27 cellular contexts compared by ENCODE assay signal in genomic region chr13:36718686-36719085, GRCh38. TPM values are rescaled to one million over a fixed set of nuclear protein-coding genes. Genes with fewer than 3 reads are reported as not detected.
DNase-seq lines count a peak whose midpoint lies in the region; ATAC-seq, FAIRE-seq and TF ChIP-seq lines count a peak whose summit lies in the region.
"Had no signal": no experiment of that assay in that cellular context is flagged by ENCODE, and none has a peak within 500 bp of the region (broad histone marks: within the 10 kb centered on the region; RNA-seq: fewer than 3 reads in every experiment).

No MANE protein-coding gene starts in this region.

- no peaks in the 10 kb centered on the region for H3K4me1 Mint-ChIP-seq in immature natural killer cell
- H3K4me1 Mint-ChIP-seq: CD4-positive, alpha-beta memory T cell had no signal

- H4K8ac ChIP-seq in neuronal stem cell (ENCODE audit: low read depth, low read length) = no peak overlapping the region

- no peak overlapping the region for H2BK120ac ChIP-seq in neuronal stem cell (ENCODE audit: low read depth, low read length)

- no peak overlapping the region for H2BK5ac ChIP-seq in neuronal stem cell (ENCODE audit: low read length)

- no peak for TF ChIP-seq RAD21 in HepG2 (CRISPR knock-in tag; IDR thresholded peaks at IDR 0.05)

- WGBS in HepG2 (ENCODE audit: low lambda C conversion rate) = 3% methylated on average over 4 of the region's 4 CpGs
- no CpG with 5 or more reads among the region's 4 CpGs for WGBS in neuronal stem cell (ENCODE audit: extremely low coverage in 2 of 2, insufficient read length in 2 of 2, insufficient replicate concordance in 1 of 2), 2 donors

- no peak overlapping the region for H3K9ac ChIP-seq in HepG2 (ENCODE audit: insufficient read depth, low read depth, low read length)
- no peak overlapping the region for H3K9ac ChIP-seq in neuronal stem cell (ENCODE audit: low read depth, low read length, poor library complexity)

- H3K23ac ChIP-seq in neuronal stem cell (ENCODE audit: low read depth, low read length, poor library complexity) = no peak overlapping the region

- peaks cover 2% of the 10 kb centered on the region for H3K79me1 ChIP-seq in neuronal stem cell (ENCODE audit: low read depth, low read length)

- no peak for TF ChIP-seq EP300 in HepG2 (IDR thresholded peaks at IDR 0.05; ENCODE audit: low read depth in 2 of 2, low read length in 2 of 2)
- no peak for TF ChIP-seq EP300 in HepG2 (CRISPR knock-in tag; IDR thresholded peaks at IDR 0.05; ENCODE audit: borderline replicate concordance)

- H4K91ac ChIP-seq in neuronal stem cell (ENCODE audit: low read depth, low read length, poor library complexity) = no peak overlapping the region

- peaks cover 0 to 4% (median 0%) of the 10 kb centered on the region in 6 donors for H3K9me3 Mint-ChIP-seq in immature natural killer cell

- no peaks in the 10 kb centered on the region for H3K79me2 ChIP-seq in HepG2 (ENCODE audit: insufficient read depth, low read length)

- H3K27me3 ChIP-seq in HepG2 (ENCODE audit: control insufficient read depth in 1 of 2, insufficient read depth in 2 of 2, low read length in 2 of 2) (peaks cover 0 to 8% of the 10 kb centered on the region in 2 experiments; a peak in 4 of 5 replicates), neuronal stem cell (ENCODE audit: control insufficient read depth in 3 of 3, insufficient read depth in 3 of 3, low read depth in 1 of 3, low read length in 3 of 3) (no peaks in the 10 kb centered on the region)
- H3K27me3 ChIP-seq: SJSA1 had no signal

- H3K4me1 ChIP-seq in HepG2 (ENCODE audit: insufficient read depth, low read length) = no peaks in the 10 kb centered on the region; the same call in 1 of the 2 replicates
- H3K4me1 ChIP-seq in neuronal stem cell (ENCODE audit: control insufficient read depth in 2 of 2, insufficient read depth in 1 of 2, low read depth in 1 of 2, low read length in 2 of 2) = no peaks in the 10 kb centered on the region
- H3K4me1 ChIP-seq: A549, SJSA1 had no signal

- H3K4me2 ChIP-seq in HepG2 (ENCODE audit: low read depth, low read length) (no peak overlapping the region), neuronal stem cell (ENCODE audit: insufficient read depth, low read length, poor library complexity, severe bottlenecking) (no peak overlapping the region)
- H3K4me2 ChIP-seq: A549, PC-9 had no signal

- in situ Hi-C loops in HepG2 (cut with HindIII; ENCODE audit: extremely low pct_ligation_motif_present, low pct_unique_long_range_greater_than_20kb) = no loop called here

- no peak for TF ChIP-seq CTCF in fibroblast of mammary gland (conservative IDR thresholded peaks at IDR 0.05; ENCODE audit: control insufficient read depth, insufficient read depth, low read depth, low read length)
- no peak for TF ChIP-seq CTCF in HepG2 (CRISPR knock-in tag; IDR thresholded peaks at IDR 0.05)

- no peak overlapping the region for H3K18ac ChIP-seq in neuronal stem cell (ENCODE audit: low read length)

- ATAC-seq in HepG2 (peak; percentile 87), GM21381 (IDR thresholded peaks at IDR 0.05; ENCODE audit: unreplicated experiment) (no peak)
- ATAC-seq: A549, GM12878 had no signal

- no TSS peak for BruUV-seq in HepG2 (replicated peaks; lab: Mats Ljungman, UMichigan)

- CTCF ChIA-PET in HepG2 (lab: Yijun Ruan, JAX; ENCODE audit: low intra/inter-chr PET ratio, low total read pairs) = no interaction called here

- no peak overlapping the region for H3K14ac ChIP-seq in neuronal stem cell (ENCODE audit: low read length)

- TF ChIP-seq POLR2A in HepG2 (IDR thresholded peaks at IDR 0.05; ENCODE audit: insufficient read depth in 1 of 2, low read depth in 2 of 2, low read length in 2 of 2) = no peak

- no peak overlapping the region for H2BK12ac ChIP-seq in neuronal stem cell (ENCODE audit: low read length)

- no peaks in the 10 kb centered on the region for H3K9me3 ChIP-seq in HepG2 (ENCODE audit: low read length)
- H3K9me3 ChIP-seq in neuronal stem cell (replicated peaks in 1 of 2; ENCODE audit: control insufficient read depth in 2 of 2, insufficient read depth in 1 of 2, low read depth in 1 of 2, low read length in 2 of 2) = no peaks in the 10 kb centered on the region
- H3K9me3 ChIP-seq: A549, SJSA1 had no signal

- H3K4ac ChIP-seq in neuronal stem cell (ENCODE audit: low read length) = no peak overlapping the region

- no peaks in the 10 kb centered on the region for H4K20me1 ChIP-seq in HepG2 (ENCODE audit: insufficient read depth, low read length)

- intact Hi-C loops in HepG2 (cut with micrococcal nuclease; ENCODE audit: unreplicated experiment) = no loop called here

- DNase-seq in RKO (ENCODE audit: low spot score) = peak; percentile 5
- DNase-seq in amniotic epithelial cell (ENCODE audit: low read depth) = peak; percentile 89
- peak; percentile 30 for DNase-seq in fibroblast of mammary gland (ENCODE audit: low read depth)
- peak; percentile 50 for DNase-seq in HepG2 (ENCODE audit: low spot score)
- no peak for DNase-seq in NCI-H774 (lab: John Stamatoyannopoulos, UW)
- DNase-seq in immature natural killer cell = no peak
- DNase-seq in neuronal stem cell (ENCODE audit: low spot score) = no peak
- DNase-seq: C1 segment of cervical spinal cord; CD4-positive, alpha-beta memory T cell; COR-L47; DMS53; Karpas-422; NCI-H2029; NCI-H446; NCI-H524 treated with DMSO at 0.1 percent for 48 hours; NCI-H82; PC-9; Right ventricle myocardium superior; RPMI8226 had no signal

- H3K36me3 Mint-ChIP-seq in immature natural killer cell = no peaks in the 10 kb centered on the region
- H3K36me3 Mint-ChIP-seq: CD4-positive, alpha-beta memory T cell had no signal

- H2AFZ ChIP-seq in HepG2 (ENCODE audit: low read length) (no peak overlapping the region), neuronal stem cell (ENCODE audit: low read length) (no peak overlapping the region)

- H3K27ac Mint-ChIP-seq in immature natural killer cell = no peak overlapping the region
- H3K27ac Mint-ChIP-seq: CD4-positive, alpha-beta memory T cell had no signal

- POLR2A ChIA-PET in HepG2 (lab: Yijun Ruan, JAX) = no interaction called here

- no peak for FAIRE-seq in HepG2 (lab: Jason Lieb, UNC)
- FAIRE-seq: A549, G401.6, GM12878, H54 had no signal

- no peak overlapping the region for H3K4me3 ChIP-seq in fibroblast of mammary gland (ENCODE audit: control insufficient read depth, low read depth, low read length)
- no peak overlapping the region for H3K4me3 ChIP-seq in HepG2 (replicated peaks in 1 of 3; ENCODE audit: insufficient read depth in 1 of 3, low read depth in 2 of 3, low read length in 3 of 3)
- H3K4me3 ChIP-seq in neuronal stem cell (ENCODE audit: low read length in 2 of 2) = no peak overlapping the region
- H3K4me3 ChIP-seq: A549, GM12878, PC-9, SJSA1 had no signal

- H3K27me3 Mint-ChIP-seq in immature natural killer cell (ENCODE audit: low read depth in 3 of 3) = peaks cover 0 to 22% (median 7%) of the 10 kb centered on the region in 3 donors

- H3K36me3 ChIP-seq in HepG2 (replicated peaks in 1 of 2; ENCODE audit: control insufficient read depth in 1 of 2, insufficient read depth in 2 of 2, low read length in 2 of 2) = no peaks in the 10 kb centered on the region
- H3K36me3 ChIP-seq in neuronal stem cell (replicated peaks in 1 of 2; ENCODE audit: control insufficient read depth in 2 of 2, insufficient read depth in 2 of 2, low read length in 2 of 2) = no peaks in the 10 kb centered on the region
- H3K36me3 ChIP-seq: SJSA1 had no signal

- H3K4me3 Mint-ChIP-seq in immature natural killer cell = no peak overlapping the region
- H3K4me3 Mint-ChIP-seq: CD4-positive, alpha-beta memory T cell had no signal

- H3K27ac ChIP-seq in HepG2 (ENCODE audit: extremely low read length, insufficient read depth, low read length) = no peak overlapping the region
- no peak overlapping the region for H3K27ac ChIP-seq in neuronal stem cell (replicated peaks; ENCODE audit: low read length)
- H3K27ac ChIP-seq: A549, HL-60, PC-9, SJSA1 had no signal

- no peak overlapping the region for H2AK5ac ChIP-seq in neuronal stem cell (ENCODE audit: low read depth, low read length)

- H2BK15ac ChIP-seq in neuronal stem cell (ENCODE audit: low read length) = no peak overlapping the region

TF ChIP-seq in HepG2, 621 proteins besides CTCF, POLR2A, EP300 and RAD21 (continues in another document):
- TF ChIP-seq ZBTB25 (CRISPR knock-in tag; IDR thresholded peaks at IDR 0.05) (no peak), TOE1 (CRISPR knock-in tag; IDR thresholded peaks at IDR 0.05) (no peak)

RNA-seq across cellular contexts. Expression of gene SERTM1, which starts 44.9 kb away (rescaled TPM):
- total RNA-seq in HepG2 (2016; rRNA removed; fragmentation: Illumina TruSeq; extraction: Trizol) = not detected in 2 replicates
- not detected in 2 replicates for total RNA-seq in HepG2 (2016; cell fraction: cytosol; rRNA removed; fragmentation: Illumina TruSeq; extraction: Trizol; ENCODE audit: low read depth)
- total RNA-seq in HepG2 (2016; cell fraction: insoluble cytoplasmic fraction; rRNA removed; fragmentation: Illumina TruSeq; extraction: Trizol) = not detected in 2 replicates
- total RNA-seq in HepG2 (2016; cell fraction: membrane; rRNA removed; fragmentation: Illumina TruSeq; extraction: Trizol) = not detected in 2 replicates
- not detected in 2 replicates for total RNA-seq in HepG2 (2016; cell fraction: nucleus; rRNA removed; fragmentation: Illumina TruSeq; extraction: Trizol)
- polyA plus RNA-seq in HepG2 (2011; rRNA removed) (not detected in 2 replicates), immature natural killer cell (not detected)
- polyA plus RNA-seq in HepG2 (2011; cell fraction: cytosol; rRNA removed) = not detected in 2 replicates
- not detected in 2 replicates for polyA plus RNA-seq in HepG2 (2011; cell fraction: nucleus; rRNA removed)
- polyA plus RNA-seq in HepG2 (2012) = not detected in 2 replicates
- polyA plus RNA-seq in HepG2 (2016; cell fraction: cytosol; fragmentation: Illumina TruSeq; extraction: Trizol; ENCODE audit: low read depth) = not detected in 2 replicates
- not detected in 2 replicates for polyA plus RNA-seq in HepG2 (2016; cell fraction: insoluble cytoplasmic fraction; fragmentation: Illumina TruSeq; extraction: Trizol; ENCODE audit: low read depth)
- polyA plus RNA-seq in HepG2 (2016; cell fraction: membrane; fragmentation: Illumina TruSeq; extraction: Trizol; ENCODE audit: low read depth) = not detected in 2 replicates
- not detected in 2 replicates for polyA plus RNA-seq in HepG2 (2016; cell fraction: nucleus; fragmentation: Illumina TruSeq; extraction: Trizol; ENCODE audit: insufficient read depth, low read depth)
- not detected in 2 replicates for polyA minus RNA-seq in HepG2 (2011; rRNA and poly(A)+ RNA removed; ENCODE audit: low replicate concordance)
- not detected in 2 replicates for polyA minus RNA-seq in HepG2 (2011; cell fraction: cytosol; rRNA and poly(A)+ RNA removed)
- not detected in 2 replicates for polyA minus RNA-seq in HepG2 (2011; cell fraction: nucleus; rRNA and poly(A)+ RNA removed)
- polyA plus RNA-seq in neuronal stem cell (2013, experiment 1 of 2) = 0.24 TPM
- polyA plus RNA-seq in neuronal stem cell (2013, experiment 2 of 2) = 0.25 TPM
- total RNA-seq: CD4-positive, alpha-beta memory T cell; Daoy; GM12878; PC-9; SJSA1 had no signal
- polyA plus RNA-seq: A549; CD4-positive, alpha-beta memory T cell; GM12878 had no signal

Comparison
In these comparisons a context has a peak if more than half of its experiments do, and no peak if none do; other contexts are left out.
1. DNase-seq: peak in RKO (single experiment), amniotic epithelial cell (single experiment), fibroblast of mammary gland (single experiment) and HepG2 (single experiment); none in NCI-H774 (single experiment), immature natural killer cell (0 of 3) and neuronal stem cell (single experiment).